11 cellular contexts compared by ENCODE assay signal in genomic region chr2:239602290-239603282, GRCh38.
A peak's percentile ranks its signal among the peaks of the same experiment; 100 is the strongest.
DNase-seq lines count a peak whose midpoint lies in the region; ATAC-seq and TF ChIP-seq lines count a peak whose summit lies in the region.
"Had no signal": no experiment of that assay in that cellular context is flagged by ENCODE, and none has a peak within 500 bp of the region (broad histone marks: within the 10 kb centered on the region; RNA-seq: fewer than 3 reads in every experiment).

No MANE protein-coding gene starts in this region.

- H3K79me2 ChIP-seq in GM23338 (replicated peaks; ENCODE audit: insufficient read depth): no peaks in the 10 kb centered on the region

- intact Hi-C loops in natural killer cell (cut with micrococcal nuclease): no loop called here

- H3K4me3 Mint-ChIP-seq in CD4-positive, CD25-positive, alpha-beta regulatory T cell: peak overlapping the region; percentile 29 to 70 (median 50)
- H3K4me3 Mint-ChIP-seq in GM23338: no peak overlapping the region
- peak overlapping the region; percentile 25 for H3K4me3 Mint-ChIP-seq in natural killer cell
- H3K4me3 Mint-ChIP-seq: naive B cell had no signal

- peaks cover 5% of the 10 kb centered on the region; the same call in 1 of the 2 replicates for H3K9me2 ChIP-seq in GM23338 (ENCODE audit: insufficient read depth)

- H3K4me3 ChIP-seq in CD4-positive, CD25-positive, alpha-beta regulatory T cell (ENCODE audit: low read depth, low read length): no peak overlapping the region
- no peak overlapping the region for H3K4me3 ChIP-seq in GM23338

- H4K20me1 ChIP-seq in GM23338 (replicated peaks; ENCODE audit: insufficient read depth): no peaks in the 10 kb centered on the region

- H3K27me3 ChIP-seq in CD4-positive, CD25-positive, alpha-beta regulatory T cell (ENCODE audit: control insufficient read depth, insufficient read depth, low read length): peaks cover 3% of the 10 kb centered on the region
- H3K27me3 ChIP-seq in GM23338 (ENCODE audit: insufficient read depth) (no peaks in the 10 kb centered on the region), foreskin keratinocyte (no peaks in the 10 kb centered on the region)

- no peak overlapping the region for H3K27ac ChIP-seq in CD4-positive, CD25-positive, alpha-beta regulatory T cell (ENCODE audit: insufficient read depth, low read length, poor library complexity, severe bottlenecking)
- no peak overlapping the region for H3K27ac ChIP-seq in GM23338 (ENCODE audit: low read depth)
- H3K27ac ChIP-seq in foreskin keratinocyte: no peak overlapping the region

- peak overlapping the region in 2 of 3 donors; percentile 85 to 91 for H3K27ac Mint-ChIP-seq in CD4-positive, CD25-positive, alpha-beta regulatory T cell
- H3K27ac Mint-ChIP-seq in GM23338 (no peak overlapping the region), natural killer cell (peak overlapping the region; percentile 38 to 82)

- DNase-seq in CD4-positive, CD25-positive, alpha-beta regulatory T cell: peak in 1 of 3 donors; percentile 47
- DNase-seq in GM23338 (ENCODE audit: low spot score): no peak
- DNase-seq in activated CD8-positive, alpha-beta memory T cell treated with anti-CD3 and anti-CD28 coated beads, Interleukin-2, amount 50 U/mL, for 48 hours: peak; percentile 43
- peak; percentile 16 for DNase-seq in natural killer cell
- DNase-seq in foreskin keratinocyte: no peak
- no peak for DNase-seq in middle frontal gyrus (ENCODE audit: extremely low spot score, low spot score)
- DNase-seq: Calu3, naive B cell, NCI-H2081 treated with DMSO at 0.1 percent for 48 hours, OCI-M1 had no signal

- peaks cover 0 to 17% (median 9%) of the 10 kb centered on the region in 4 donors for H3K4me1 Mint-ChIP-seq in CD4-positive, CD25-positive, alpha-beta regulatory T cell
- peaks cover 7% of the 10 kb centered on the region for H3K4me1 Mint-ChIP-seq in GM23338
- H3K4me1 Mint-ChIP-seq in natural killer cell: peaks cover 34 to 45% of the 10 kb centered on the region in 2 donors
- H3K4me1 Mint-ChIP-seq: naive B cell had no signal

- no peaks in the 10 kb centered on the region for H3K9me3 ChIP-seq in CD4-positive, CD25-positive, alpha-beta regulatory T cell (ENCODE audit: control insufficient read depth in 2 of 2, low read length in 2 of 2)

- ATAC-seq in CD4-positive, CD25-positive, alpha-beta regulatory T cell (ENCODE audit: low read depth in 2 of 2): peak in 1 of 2 donors; percentile 71
- ATAC-seq in GM23338 (peak; percentile 6; the same call in 2 of the 3 replicates), natural killer cell (peak; percentile 64 to 82 (median 73)), foreskin keratinocyte (no peak), HG02588 (IDR thresholded peaks at IDR 0.05; ENCODE audit: unreplicated experiment) (no peak)

- TF ChIP-seq CTCF in GM23338 (conservative IDR thresholded peaks at IDR 0.05; ENCODE audit: low read depth in 2 of 2) (0 out of 4 replicates have a peak, but pooled peaks of 1 of the 2 experiments have one; percentile 25), natural killer cell (IDR thresholded peaks at IDR 0.05) (no peak), foreskin keratinocyte (conservative IDR thresholded peaks at IDR 0.05) (no peak)

- peaks cover 0 to 2% (median 0%) of the 10 kb centered on the region in 7 donors for H3K9me3 Mint-ChIP-seq in CD4-positive, CD25-positive, alpha-beta regulatory T cell
- H3K9me3 Mint-ChIP-seq in GM23338 (peaks cover 4% of the 10 kb centered on the region; the same call in 1 of the 3 replicates), natural killer cell (no peaks in the 10 kb centered on the region)

- peaks cover 26% of the 10 kb centered on the region for H3K4me1 ChIP-seq in CD4-positive, CD25-positive, alpha-beta regulatory T cell (ENCODE audit: control insufficient read depth, insufficient read depth, low read length, poor library complexity, severe bottlenecking)
- H3K4me1 ChIP-seq in GM23338 (ENCODE audit: insufficient read depth): no peaks in the 10 kb centered on the region; the same call in 1 of the 2 replicates
- no peaks in the 10 kb centered on the region for H3K4me1 ChIP-seq in foreskin keratinocyte

- no peak overlapping the region for H2AFZ ChIP-seq in GM23338

- H3K4me2 ChIP-seq in GM23338: no peak overlapping the region

- H3K27me3 Mint-ChIP-seq in CD4-positive, CD25-positive, alpha-beta regulatory T cell: peaks cover 22% of the 10 kb centered on the region
- H3K27me3 Mint-ChIP-seq in GM23338 (ENCODE audit: insufficient read depth, low read depth, poor library complexity) (peaks cover 5% of the 10 kb centered on the region), natural killer cell (ENCODE audit: low read depth in 2 of 2) (peaks cover 4 to 6% of the 10 kb centered on the region in 2 donors)

- H3K36me3 ChIP-seq in CD4-positive, CD25-positive, alpha-beta regulatory T cell (ENCODE audit: control insufficient read depth, insufficient read depth, low read length): no peaks in the 10 kb centered on the region
- H3K36me3 ChIP-seq in GM23338 (ENCODE audit: insufficient read depth): no peaks in the 10 kb centered on the region

- H3K36me3 Mint-ChIP-seq in CD4-positive, CD25-positive, alpha-beta regulatory T cell: no peaks in the 10 kb centered on the region
- H3K36me3 Mint-ChIP-seq in GM23338 (ENCODE audit: low read depth): no peaks in the 10 kb centered on the region
- H3K36me3 Mint-ChIP-seq in natural killer cell: no peaks in the 10 kb centered on the region
- H3K36me3 Mint-ChIP-seq: naive B cell had no signal

- no peaks in the 10 kb centered on the region for H3F3A ChIP-seq in GM23338 (replicated peaks; ENCODE audit: low read depth)

TF ChIP-seq in GM23338, 12 proteins besides CTCF, POLR2A, EP300 and RAD21 (continues in another document):
- TF ChIP-seq ZNF331 (CRISPR knock-in tag; IDR thresholded peaks at IDR 0.05; ENCODE audit: low read depth) (no peak), NANOG (IDR thresholded peaks at IDR 0.05; ENCODE audit: borderline replicate concordance) (no peak), EZH2 (IDR thresholded peaks at IDR 0.05; ENCODE audit: low read depth, unreplicated experiment) (no peak), ZNF114 (CRISPR knock-in tag; IDR thresholded peaks at IDR 0.05) (no peak), STAT1 (IDR thresholded peaks at IDR 0.05; ENCODE audit: unreplicated experiment) (no peak), JUNB (IDR thresholded peaks at IDR 0.05; ENCODE audit: unreplicated experiment) (no peak)
- TF ChIP-seq, protein P1, sequence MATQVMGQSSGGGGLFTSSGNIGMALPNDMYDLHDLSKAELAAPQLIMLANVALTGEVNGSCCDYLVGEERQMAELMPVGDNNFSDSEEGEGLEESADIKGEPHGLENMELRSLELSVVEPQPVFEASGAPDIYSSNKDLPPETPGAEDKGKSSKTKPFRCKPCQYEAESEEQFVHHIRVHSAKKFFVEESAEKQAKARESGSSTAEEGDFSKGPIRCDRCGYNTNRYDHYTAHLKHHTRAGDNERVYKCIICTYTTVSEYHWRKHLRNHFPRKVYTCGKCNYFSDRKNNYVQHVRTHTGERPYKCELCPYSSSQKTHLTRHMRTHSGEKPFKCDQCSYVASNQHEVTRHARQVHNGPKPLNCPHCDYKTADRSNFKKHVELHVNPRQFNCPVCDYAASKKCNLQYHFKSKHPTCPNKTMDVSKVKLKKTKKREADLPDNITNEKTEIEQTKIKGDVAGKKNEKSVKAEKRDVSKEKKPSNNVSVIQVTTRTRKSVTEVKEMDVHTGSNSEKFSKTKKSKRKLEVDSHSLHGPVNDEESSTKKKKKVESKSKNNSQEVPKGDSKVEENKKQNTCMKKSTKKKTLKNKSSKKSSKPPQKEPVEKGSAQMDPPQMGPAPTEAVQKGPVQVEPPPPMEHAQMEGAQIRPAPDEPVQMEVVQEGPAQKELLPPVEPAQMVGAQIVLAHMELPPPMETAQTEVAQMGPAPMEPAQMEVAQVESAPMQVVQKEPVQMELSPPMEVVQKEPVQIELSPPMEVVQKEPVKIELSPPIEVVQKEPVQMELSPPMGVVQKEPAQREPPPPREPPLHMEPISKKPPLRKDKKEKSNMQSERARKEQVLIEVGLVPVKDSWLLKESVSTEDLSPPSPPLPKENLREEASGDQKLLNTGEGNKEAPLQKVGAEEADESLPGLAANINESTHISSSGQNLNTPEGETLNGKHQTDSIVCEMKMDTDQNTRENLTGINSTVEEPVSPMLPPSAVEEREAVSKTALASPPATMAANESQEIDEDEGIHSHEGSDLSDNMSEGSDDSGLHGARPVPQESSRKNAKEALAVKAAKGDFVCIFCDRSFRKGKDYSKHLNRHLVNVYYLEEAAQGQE (IDR thresholded peaks at IDR 0.05; ENCODE audit: unreplicated experiment): no peak
- TF ChIP-seq, protein P2, sequence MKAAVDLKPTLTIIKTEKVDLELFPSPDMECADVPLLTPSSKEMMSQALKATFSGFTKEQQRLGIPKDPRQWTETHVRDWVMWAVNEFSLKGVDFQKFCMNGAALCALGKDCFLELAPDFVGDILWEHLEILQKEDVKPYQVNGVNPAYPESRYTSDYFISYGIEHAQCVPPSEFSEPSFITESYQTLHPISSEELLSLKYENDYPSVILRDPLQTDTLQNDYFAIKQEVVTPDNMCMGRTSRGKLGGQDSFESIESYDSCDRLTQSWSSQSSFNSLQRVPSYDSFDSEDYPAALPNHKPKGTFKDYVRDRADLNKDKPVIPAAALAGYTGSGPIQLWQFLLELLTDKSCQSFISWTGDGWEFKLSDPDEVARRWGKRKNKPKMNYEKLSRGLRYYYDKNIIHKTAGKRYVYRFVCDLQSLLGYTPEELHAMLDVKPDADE (IDR thresholded peaks at IDR 0.05): no peak

Comparison
In these comparisons a context has a peak if more than half of its experiments do, and no peak if none do; other contexts are left out.
1. ATAC-seq: peak in GM23338 (single experiment) and natural killer cell (3 of 3); none in foreskin keratinocyte (single experiment) and HG02588 (single experiment).
2. DNase-seq: peak in activated CD8-positive, alpha-beta memory T cell treated with anti-CD3 and anti-CD28 coated beads, Interleukin-2, amount 50 U/mL, for 48 hours (single experiment) and natural killer cell (single experiment); none in GM23338 (single experiment), foreskin keratinocyte (0 of 2) and middle frontal gyrus (single experiment).